Comparison of ENCODE assay signal across 26 cellular contexts in the genomic region with DNA sequence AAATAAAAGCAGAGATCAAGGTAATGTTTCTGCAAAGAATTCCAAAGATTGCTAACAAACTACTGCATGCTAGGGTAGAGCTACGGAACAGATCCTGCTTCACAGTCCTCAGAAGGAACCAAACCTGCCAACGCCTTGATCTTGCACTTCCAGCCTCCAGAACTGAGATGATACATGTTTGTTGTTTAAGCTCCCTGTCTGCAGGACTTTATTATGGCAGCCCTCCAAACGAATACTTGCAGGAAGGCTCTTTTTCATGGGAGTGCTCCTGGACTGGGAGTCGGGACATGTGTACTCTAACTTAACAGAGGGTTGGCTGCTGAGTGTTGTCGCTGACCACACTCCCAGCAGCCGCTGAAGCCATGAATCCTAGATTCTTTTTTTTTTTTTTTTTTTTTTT.
"Had no signal": no experiment of that assay in that cellular context is flagged by ENCODE, and none has a peak within 500 bp of the region (broad histone marks: within the 10 kb centered on the region; RNA-seq: fewer than 3 reads in every experiment).

No MANE protein-coding gene starts in this region.

- H3K27me3 ChIP-seq: left lung, neural progenitor cell, neutrophil, ovary, right atrium auricular region, right lobe of liver, stomach, testis, thyroid gland, transverse colon, upper lobe of left lung, vagina had no signal

- H3K4me1 ChIP-seq: left lung, lower lobe of right lung, neural progenitor cell, right atrium auricular region, right lobe of liver, stomach, testis, thyroid gland, transverse colon, upper lobe of left lung, vagina had no signal

- H3K9me3 ChIP-seq: left lung, lower lobe of right lung, neutrophil, ovary, right atrium auricular region, right lobe of liver, testis, thyroid gland, transverse colon, upper lobe of left lung, vagina had no signal

- H3K27ac ChIP-seq: hepatocyte, left lung, lower lobe of right lung, neural progenitor cell, neutrophil, ovary, right atrium auricular region, right lobe of liver, stomach, testis, thyroid gland, transverse colon, upper lobe of left lung, vagina had no signal

- H3K4me3 ChIP-seq: hepatocyte, left lung, lower lobe of right lung, neural progenitor cell, ovary, right atrium auricular region, right lobe of liver, skin epidermis, stomach, testis, thyroid gland, transverse colon, upper lobe of left lung, vagina had no signal

- ATAC-seq: left colon; left lung; lower lobe of right lung; natural killer cell; right lobe of liver; stimulated activated naive B cell treated with anti-CD40 and anti-IgM and Interleukin-4, amounts not matched to agents 10 μg/mL and 1 μg/mL and 100 μg/mL, for 72 hours; stimulated activated naive CD8-positive, alpha-beta T cell treated with anti-CD3 and anti-CD28 coated beads, Interleukin-15, Interleukin-2, amounts not matched to agents 100 U/mL and 50 U/mL, for 24 hours had no signal

- DNase-seq: kidney; left colon; left lung; lower lobe of right lung; naive B cell; natural killer cell; nephron progenitor cell; ovary; right lobe of liver; stimulated activated CD4-positive, alpha-beta T cell treated with anti-CD3 and anti-CD28 coated beads, Interleukin-12 subunit alpha, Interleukin-12 subunit beta, amount 100 ng/mL, for 4 hours; stimulated activated CD4-positive, alpha-beta T cell treated with anti-CD3 and anti-CD28 coated beads, Interleukin-15, amount 100 ng/mL, for 24 hours; stimulated activated CD4-positive, alpha-beta T cell treated with anti-CD3 and anti-CD28 coated beads, Interleukin-2, amount 100 ng/mL, for 24 hours; stimulated activated CD4-positive, alpha-beta T cell treated with anti-CD3 and anti-CD28 coated beads, Interleukin-4, amount 100 ng/mL, for 1 hour; stimulated activated naive B cell treated with anti-CD40 and anti-IgM and Interleukin-4, amounts not matched to agents 10 μg/mL and 1 μg/mL and 100 μg/mL, for 72 hours; stimulated activated naive CD8-positive, alpha-beta T cell treated with anti-CD3 and anti-CD28 coated beads, Interleukin-15, Interleukin-2, amounts not matched to agents 100 U/mL and 50 U/mL, for 24 hours; stomach; testis; thyroid gland; transverse colon; upper lobe of left lung had no signal

- H3K36me3 ChIP-seq: left lung, lower lobe of right lung, neural progenitor cell, neutrophil, ovary, right atrium auricular region, right lobe of liver, stomach, thyroid gland, transverse colon, upper lobe of left lung, vagina had no signal
